ENCODE assay signal across 2 cellular contexts in the genomic region with DNA sequence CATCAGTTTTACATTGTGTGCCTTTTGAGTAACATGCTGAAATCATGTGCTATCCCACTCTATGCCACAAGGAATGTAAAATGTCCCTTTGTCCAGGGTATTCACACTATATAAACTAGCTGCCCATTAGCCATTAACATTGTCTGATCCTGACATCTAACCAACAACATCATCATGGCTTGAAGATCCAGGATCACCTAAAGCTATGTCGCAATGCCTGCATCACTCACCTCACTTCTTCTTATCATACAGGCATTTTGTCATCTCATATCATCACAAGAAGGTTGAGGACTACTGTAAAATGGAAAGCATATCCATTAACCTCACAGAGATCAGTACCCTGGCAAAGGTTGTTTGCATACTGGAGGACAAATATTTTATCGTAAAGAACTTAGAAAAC.
A peak's percentile ranks its signal among the peaks of the same experiment; 100 is the strongest.
TF ChIP-seq lines count a peak whose summit lies in the region.

No MANE protein-coding gene starts in this region.

TF ChIP-seq in IMR-90, 13 proteins besides CTCF, POLR2A, EP300 and RAD21:
- TF ChIP-seq MAFK (IDR thresholded peaks at IDR 0.05; ENCODE audit: low read depth, low read length) (no peak), CHD1 (IDR thresholded peaks at IDR 0.05; ENCODE audit: low read depth, low read length) (no peak), CEBPB (IDR thresholded peaks at IDR 0.05; ENCODE audit: low read depth, low read length) (peak; percentile 77)
- TF ChIP-seq, protein P1, sequence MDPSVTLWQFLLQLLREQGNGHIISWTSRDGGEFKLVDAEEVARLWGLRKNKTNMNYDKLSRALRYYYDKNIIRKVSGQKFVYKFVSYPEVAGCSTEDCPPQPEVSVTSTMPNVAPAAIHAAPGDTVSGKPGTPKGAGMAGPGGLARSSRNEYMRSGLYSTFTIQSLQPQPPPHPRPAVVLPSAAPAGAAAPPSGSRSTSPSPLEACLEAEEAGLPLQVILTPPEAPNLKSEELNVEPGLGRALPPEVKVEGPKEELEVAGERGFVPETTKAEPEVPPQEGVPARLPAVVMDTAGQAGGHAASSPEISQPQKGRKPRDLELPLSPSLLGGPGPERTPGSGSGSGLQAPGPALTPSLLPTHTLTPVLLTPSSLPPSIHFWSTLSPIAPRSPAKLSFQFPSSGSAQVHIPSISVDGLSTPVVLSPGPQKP (IDR thresholded peaks at IDR 0.05; ENCODE audit: borderline replicate concordance, low read depth, low read length), result no peak

TF ChIP-seq in H1, 55 proteins besides CTCF, POLR2A, EP300 and RAD21:
- no peak for TF ChIP-seq TEAD4 (IDR thresholded peaks at IDR 0.05; ENCODE audit: low read depth, low read length)
- peak; percentile 44; the same call in 1 of the 2 replicates for TF ChIP-seq CEBPB (IDR thresholded peaks at IDR 0.05; ENCODE audit: low read depth, low read length)
